Comparison of ENCODE assay signal across 8 cellular contexts in genomic region chr17:80034654-80034976, GRCh38. TPM values are rescaled to one million over a fixed set of nuclear protein-coding genes. Genes with fewer than 3 reads are reported as not detected.
DNase-seq lines count a peak whose midpoint lies in the region; ATAC-seq and TF ChIP-seq lines count a peak whose summit lies in the region.

No MANE protein-coding gene starts in this region.

- intact Hi-C loops in heart right ventricle (cut with DNase I) = loop anchor here in 1 of 10 donors (2.0 kb wide), 1 partner anchor 26 kb away; no protein-coding TSS in a partner anchor
- intact Hi-C loops in left ventricle myocardium superior (cut with micrococcal nuclease) = no loop called here
- intact Hi-C loops in sciatic nerve (cut with DNase I) = no loop called here

- no peak overlapping the region for H3K23ac ChIP-seq in mesendoderm (ENCODE audit: low read length)

- peaks cover 47% of the 10 kb centered on the region for H3K79me2 ChIP-seq in mesendoderm (ENCODE audit: control insufficient read depth, insufficient read depth, low read length)

- no peak overlapping the region for H2BK120ac ChIP-seq in mesendoderm (ENCODE audit: low read depth, low read length)

- in situ Hi-C loops in brain microvascular endothelial cell (cut with HindIII; ENCODE audit: low pct_ligation_motif_present, low sequenced_read_pairs) = no loop called here

- no peaks in the 10 kb centered on the region for H3K9me3 ChIP-seq in heart right ventricle

- H3K27me3 ChIP-seq in heart right ventricle (peaks cover 0 to 31% (median 0%) of the 10 kb centered on the region in 7 donors), brain microvascular endothelial cell (replicated peaks) (no peaks in the 10 kb centered on the region), mesendoderm (ENCODE audit: insufficient read depth, low read length, poor library complexity) (no peaks in the 10 kb centered on the region)

- H2BK15ac ChIP-seq in mesendoderm (replicated peaks; ENCODE audit: low read depth) = no peak overlapping the region

- no peak for TF ChIP-seq CTCF in heart right ventricle (IDR thresholded peaks at IDR 0.05)
- TF ChIP-seq CTCF in brain microvascular endothelial cell (IDR thresholded peaks at IDR 0.05; ENCODE audit: low read depth, low read length, missing control alignments) = no peak

- no peak overlapping the region for H2BK5ac ChIP-seq in mesendoderm (ENCODE audit: low read length)

- H3K36me3 ChIP-seq in heart right ventricle (peaks cover 0 to under 1% (median 0%) of the 10 kb centered on the region in 9 donors), brain microvascular endothelial cell (replicated peaks) (no peaks in the 10 kb centered on the region), mesendoderm (ENCODE audit: control insufficient read depth, insufficient read depth, low read length) (no peaks in the 10 kb centered on the region), urinary bladder (ENCODE audit: insufficient read depth) (no peaks in the 10 kb centered on the region)

- ATAC-seq in heart right ventricle (no peak), left ventricle myocardium superior (no peak), sciatic nerve (no peak), HG02981 (IDR thresholded peaks at IDR 0.05; ENCODE audit: unreplicated experiment) (no peak)

- no peak overlapping the region for H4K5ac ChIP-seq in mesendoderm (ENCODE audit: low read length)

- no peak overlapping the region for H3K4ac ChIP-seq in mesendoderm (ENCODE audit: low read depth, low read length)

- no peak for DNase-seq in heart right ventricle
- no peak for DNase-seq in left ventricle myocardium superior
- no peak for DNase-seq in brain microvascular endothelial cell
- no peak for DNase-seq in mesendoderm
- DNase-seq in sciatic nerve (ENCODE audit: low spot score) = no peak
- DNase-seq in AG20443 (ENCODE audit: low spot score) = no peak

- H3K4me3 ChIP-seq in heart right ventricle = peak overlapping the region; percentile 61 to 100 (median 84)
- H3K4me3 ChIP-seq in brain microvascular endothelial cell (ENCODE audit: low read depth, low read length) = peak overlapping the region; percentile 78
- peak overlapping the region; percentile 87 for H3K4me3 ChIP-seq in mesendoderm (ENCODE audit: low read length)
- H3K4me3 ChIP-seq in urinary bladder (ENCODE audit: low read depth, low read length) = peak overlapping the region; percentile 97

- H3K27ac ChIP-seq in heart right ventricle (peak overlapping the region in 8 of 10 donors; percentile 68 to 90 (median 81)), brain microvascular endothelial cell (peak overlapping the region; percentile 81), mesendoderm (ENCODE audit: low read depth, low read length) (no peak overlapping the region), urinary bladder (ENCODE audit: low read depth) (peak overlapping the region; percentile 46)

- H2AK5ac ChIP-seq in mesendoderm (ENCODE audit: low read length) = no peak overlapping the region

- WGBS in heart right ventricle, 2 donors = 31 to 32% methylated on average over 6 of the region's 6 CpGs
- WGBS in mesendoderm (ENCODE audit: extremely low coverage, insufficient coverage, low lambda C conversion rate) = no CpG with 5 or more reads among the region's 6 CpGs
- whole genome bisulfite sequencing in urinary bladder = 14% methylated on average over 6 of the region's 6 CpGs

- no peak overlapping the region for H4K8ac ChIP-seq in mesendoderm (ENCODE audit: low read depth, low read length)

- H3K56ac ChIP-seq in mesendoderm (ENCODE audit: low read length) = peak overlapping the region; percentile 96

- peaks cover 2 to 35% (median 12%) of the 10 kb centered on the region in 9 donors for H3K4me1 ChIP-seq in heart right ventricle
- peaks cover 2% of the 10 kb centered on the region for H3K4me1 ChIP-seq in mesendoderm (ENCODE audit: control insufficient read depth, low read depth, low read length)
- peaks cover 1% of the 10 kb centered on the region for H3K4me1 ChIP-seq in urinary bladder (ENCODE audit: insufficient read depth)

- peak overlapping the region; percentile 87 for H3K9ac ChIP-seq in mesendoderm (ENCODE audit: low read length)

- H3K4me2 ChIP-seq in mesendoderm (ENCODE audit: low read length) = peak overlapping the region; percentile 51

- H3K18ac ChIP-seq in mesendoderm (ENCODE audit: low read length) = no peak overlapping the region

- H3K79me1 ChIP-seq in mesendoderm (ENCODE audit: low read length) = peaks cover 29% of the 10 kb centered on the region

RNA-seq across cellular contexts. Expression of gene TBC1D16, which starts 1.1 kb away (rescaled TPM):
- total RNA-seq in heart right ventricle (10 to 100 TPM; 13.5 to 23.3 (median 17.7) TPM), left ventricle myocardium superior (13.1 TPM), urinary bladder (15.8 TPM), sciatic nerve (46.9 TPM)
- polyA plus RNA-seq in heart right ventricle (1 to 10 TPM; 4.8 to 5.7 TPM), urinary bladder (21.5 TPM)
- polyA plus RNA-seq in mesendoderm (2013, experiment 1 of 2) = 29.6 TPM
- 29.8 TPM for polyA plus RNA-seq in mesendoderm (2013, experiment 2 of 2)

RNA-seq across cellular contexts. Expression of gene CCDC40, which starts 1.8 kb away (rescaled TPM):
- total RNA-seq in heart right ventricle (1 to 10 TPM; 3.4 to 8.9 (median 6.8) TPM), left ventricle myocardium superior (5.8 TPM), urinary bladder (8.0 TPM), sciatic nerve (12.6 TPM)
- polyA plus RNA-seq in heart right ventricle (1 to 10 TPM; 2.0 to 5.8 TPM), urinary bladder (2.2 TPM)
- polyA plus RNA-seq in mesendoderm (2013, experiment 1 of 2) = 1.8 TPM
- polyA plus RNA-seq in mesendoderm (2013, experiment 2 of 2) = 1.7 TPM
